19 cellular contexts compared by ENCODE assay signal in the genomic region with DNA sequence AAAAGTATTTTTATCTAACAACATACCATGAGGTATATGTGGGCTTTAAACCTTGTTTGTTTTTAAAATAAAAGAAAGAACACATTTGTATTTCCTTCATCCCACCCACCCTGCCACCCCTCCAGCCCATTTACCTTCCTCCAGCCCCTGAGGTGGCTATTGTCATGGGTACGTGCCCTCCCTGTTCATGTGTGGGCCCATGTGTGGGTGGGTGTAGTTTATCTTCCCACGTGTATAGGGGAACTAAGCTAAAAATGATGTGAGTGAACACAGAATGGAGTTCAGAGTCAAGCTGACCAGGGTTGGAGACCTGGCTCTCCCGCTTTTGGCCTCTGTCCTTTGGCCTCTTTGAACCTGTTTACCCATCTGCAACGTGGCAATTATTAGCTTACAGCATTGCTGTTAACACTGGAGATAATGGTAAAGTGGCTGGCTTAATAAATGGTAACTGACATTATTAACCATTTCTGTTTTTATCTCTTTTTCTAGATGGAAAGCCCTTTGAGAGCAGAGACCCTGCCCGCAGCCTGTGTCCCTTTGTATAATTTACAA.
DNase-seq lines count a peak whose midpoint lies in the region; ATAC-seq, FAIRE-seq and TF ChIP-seq lines count a peak whose summit lies in the region.
"Had no signal": no experiment of that assay in that cellular context is flagged by ENCODE, and none has a peak within 500 bp of the region (broad histone marks: within the 10 kb centered on the region; RNA-seq: fewer than 3 reads in every experiment).

No MANE protein-coding gene starts in this region.

- no peak overlapping the region for H2AFZ ChIP-seq in HepG2 (ENCODE audit: low read length)
- H2AFZ ChIP-seq: GM23338 had no signal

- no peak for TF ChIP-seq RAD21 in HepG2 (CRISPR knock-in tag; IDR thresholded peaks at IDR 0.05)

- H4K20me1 ChIP-seq in HepG2 (ENCODE audit: insufficient read depth, low read length): no peaks in the 10 kb centered on the region

- TF ChIP-seq POLR2A in HepG2 (IDR thresholded peaks at IDR 0.05; ENCODE audit: insufficient read depth in 1 of 2, low read depth in 2 of 2, low read length in 2 of 2): no peak

- H3K36me3 ChIP-seq in HEK293 (ENCODE audit: control insufficient read depth in 2 of 2, insufficient read depth in 1 of 2, low read length in 2 of 2): no peaks in the 10 kb centered on the region
- H3K36me3 ChIP-seq in HepG2 (replicated peaks in 1 of 2; ENCODE audit: control insufficient read depth in 1 of 2, insufficient read depth in 2 of 2, low read length in 2 of 2): no peaks in the 10 kb centered on the region
- no peaks in the 10 kb centered on the region for H3K36me3 ChIP-seq in psoas muscle (ENCODE audit: insufficient read depth in 1 of 2, low read depth in 1 of 2)
- H3K36me3 ChIP-seq: BE2C had no signal

- no TSS peak for BruUV-seq in HepG2 (replicated peaks; lab: Mats Ljungman, UMichigan)

- H3K9me3 Mint-ChIP-seq in WTC11: no peaks in the 10 kb centered on the region
- H3K9me3 Mint-ChIP-seq: CD4-positive, CD25-positive, alpha-beta regulatory T cell; CD8-positive, alpha-beta memory T cell; GM23338 had no signal

- no peak for TF ChIP-seq EP300 in HepG2 (IDR thresholded peaks at IDR 0.05; ENCODE audit: low read depth in 2 of 2, low read length in 2 of 2)
- TF ChIP-seq EP300 in HepG2 (CRISPR knock-in tag; IDR thresholded peaks at IDR 0.05; ENCODE audit: borderline replicate concordance): no peak

- H3K9ac ChIP-seq in HepG2 (ENCODE audit: insufficient read depth, low read depth, low read length): no peak overlapping the region

- H3K27ac ChIP-seq in HEK293 (ENCODE audit: extremely low read depth, low read depth, low read length) (no peak overlapping the region), HepG2 (ENCODE audit: extremely low read length, insufficient read depth, low read length) (peak overlapping the region; percentile 23), psoas muscle (no peak overlapping the region)

- peak overlapping the region; percentile 42 for H3K4me2 ChIP-seq in HepG2 (ENCODE audit: low read depth, low read length)
- H3K4me2 ChIP-seq: GM23338 had no signal

- peaks cover 20% of the 10 kb centered on the region for H3K4me1 Mint-ChIP-seq in WTC11

- CTCF ChIA-PET in HEK293 (lab: Yijun Ruan, JAX): interaction anchor here (0.6 to 7.2 kb wide), 56 partner anchors 9 to 962 kb away, joined by 3 to 273 read pairs (median 8); a partner anchor contains a TSS
- CTCF ChIA-PET in WTC11 (lab: Charles Lee): interaction anchor here (0.7 to 5.7 kb wide), 17 partner anchors 14 to 417 kb away, joined by 3 to 76 read pairs (median 4); a partner anchor contains a TSS
- CTCF ChIA-PET in HepG2 (lab: Yijun Ruan, JAX; ENCODE audit: low intra/inter-chr PET ratio, low total read pairs): interaction anchor here (1.0 to 1.9 kb wide), 2 partner anchors 339 to 410 kb away, joined by 4 to 20 read pairs; no protein-coding TSS in a partner anchor

- in situ Hi-C loops in HepG2 (cut with HindIII; ENCODE audit: extremely low pct_ligation_motif_present, low pct_unique_long_range_greater_than_20kb): loop anchor here (5.0 to 10.0 kb wide), 3 partner anchors 130 to 412 kb away; a partner anchor contains a TSS

- H3K79me2 ChIP-seq in HepG2 (ENCODE audit: insufficient read depth, low read length): no peaks in the 10 kb centered on the region

- POLR2A ChIA-PET in HEK293 (lab: Yijun Ruan, JAX) (no interaction called here), WTC11 (lab: Charles Lee) (no interaction called here), HepG2 (lab: Yijun Ruan, JAX) (no interaction called here)

- H3K4me3 ChIP-seq in HEK293 (ENCODE audit: low read depth, low read length): no peak overlapping the region
- 0 out of 6 replicates have a peak overlapping the region, but pooled peaks of 1 of the 3 experiments have one; percentile 11 for H3K4me3 ChIP-seq in HepG2 (replicated peaks in 1 of 3; ENCODE audit: insufficient read depth in 1 of 3, low read depth in 2 of 3, low read length in 3 of 3)
- H3K4me3 ChIP-seq in psoas muscle: no peak overlapping the region
- H3K4me3 ChIP-seq: GM23338 had no signal

- FAIRE-seq in HepG2 (lab: Jason Lieb, UNC): no peak
- FAIRE-seq: A204.1, GM12892, GM18507 had no signal

- H3K27me3 Mint-ChIP-seq in WTC11 (ENCODE audit: low read depth): no peaks in the 10 kb centered on the region; the same call in 1 of the 2 replicates
- H3K27me3 Mint-ChIP-seq: CD4-positive, CD25-positive, alpha-beta regulatory T cell; CD8-positive, alpha-beta memory T cell had no signal

- DNase-seq in WTC11 (ENCODE audit: low spot score) (no peak), HepG2 (ENCODE audit: low spot score) (no peak), HT-29 (ENCODE audit: low spot score) (no peak), DMS53 (lab: John Stamatoyannopoulos, UW) (no peak), psoas muscle (no peak)
- DNase-seq: ACHN; BE2C; C1 segment of cervical spinal cord; CD4-positive, CD25-positive, alpha-beta regulatory T cell; CD8-positive, alpha-beta memory T cell; COR-L47; DMS 273 treated with DMSO at 0.1 percent for 48 hours; GDM1; KBM-7 had no signal

- no peaks in the 10 kb centered on the region for H3K9me3 ChIP-seq in HEK293 (ENCODE audit: control insufficient read depth, insufficient read depth, low read depth, low read length)
- H3K9me3 ChIP-seq in HepG2 (ENCODE audit: low read length): no peaks in the 10 kb centered on the region
- no peaks in the 10 kb centered on the region for H3K9me3 ChIP-seq in psoas muscle
- H3K9me3 ChIP-seq: BE2C had no signal

- H3K27me3 ChIP-seq in HepG2 (ENCODE audit: control insufficient read depth in 1 of 2, insufficient read depth in 2 of 2, low read length in 2 of 2): no peaks in the 10 kb centered on the region
- no peaks in the 10 kb centered on the region for H3K27me3 ChIP-seq in psoas muscle (ENCODE audit: insufficient read depth in 3 of 3, low read length in 2 of 3)
- H3K27me3 ChIP-seq: BE2C had no signal

- H3K27ac Mint-ChIP-seq in WTC11: 0 out of 2 replicates have a peak overlapping the region, but pooled peaks have one; percentile 14
- H3K27ac Mint-ChIP-seq: CD4-positive, CD25-positive, alpha-beta regulatory T cell; CD8-positive, alpha-beta memory T cell; GM23338 had no signal

- no peak for TF ChIP-seq CTCF in HEK293 (tag by site-specific recombination; IDR thresholded peaks at IDR 0.05)
- TF ChIP-seq CTCF in WTC11 (IDR thresholded peaks at IDR 0.05): no peak
- no peak for TF ChIP-seq CTCF in HepG2 (CRISPR knock-in tag; IDR thresholded peaks at IDR 0.05)
- TF ChIP-seq CTCF in psoas muscle (IDR thresholded peaks at IDR 0.05): no peak

- H3K36me3 Mint-ChIP-seq in WTC11: no peaks in the 10 kb centered on the region
- H3K36me3 Mint-ChIP-seq: CD4-positive, CD25-positive, alpha-beta regulatory T cell; CD8-positive, alpha-beta memory T cell had no signal

- 0 out of 2 replicates have a peak, but pooled peaks cover 3% of the 10 kb centered on the region for H3K4me1 ChIP-seq in HEK293 (ENCODE audit: control insufficient read depth, insufficient read depth, low read length)
- peaks cover 47% of the 10 kb centered on the region for H3K4me1 ChIP-seq in HepG2 (ENCODE audit: insufficient read depth, low read length)
- peaks cover 6% of the 10 kb centered on the region for H3K4me1 ChIP-seq in psoas muscle

- intact Hi-C loops in HepG2 (cut with micrococcal nuclease; ENCODE audit: unreplicated experiment): loop anchor here (1.0 kb wide), 3 partner anchors 129 to 410 kb away; no protein-coding TSS in a partner anchor
- intact Hi-C loops in psoas muscle (cut with DNase I): loop anchor here (1.0 to 10.0 kb wide), 6 partner anchors 102 to 410 kb away; a partner anchor contains a TSS

- 3% methylated on average over 5 of the region's 5 CpGs for WGBS in HepG2 (ENCODE audit: low lambda C conversion rate)
- WGBS in psoas muscle, 3 donors: 81 to 87% (median 83%) methylated on average over 5 of the region's 5 CpGs

- no peak for ATAC-seq in WTC11
- peak; percentile 10; the same call in 1 of the 3 replicates for ATAC-seq in HepG2
- ATAC-seq in psoas muscle: no peak

- H3K4me3 Mint-ChIP-seq in WTC11: no peak overlapping the region
- H3K4me3 Mint-ChIP-seq: CD4-positive, CD25-positive, alpha-beta regulatory T cell; CD8-positive, alpha-beta memory T cell; GM23338 had no signal

TF ChIP-seq in HEK293, 187 proteins besides CTCF, POLR2A, EP300 and RAD21:
- TF ChIP-seq ZFHX2 (tag by site-specific recombination; conservative IDR thresholded peaks at IDR 0.05) (peak; percentile 90), EGR2 (tag by site-specific recombination; IDR thresholded peaks at IDR 0.05; ENCODE audit: low read depth) (peak; percentile 86), ZNF585B (tag by site-specific recombination; IDR thresholded peaks at IDR 0.05) (no peak)

TF ChIP-seq in WTC11, 78 proteins besides CTCF, POLR2A, EP300 and RAD21 (continues in another document):
- no peak for TF ChIP-seq JAZF1 (CRISPR knock-in tag; IDR thresholded peaks at IDR 0.05)
- TF ChIP-seq, protein P1, sequence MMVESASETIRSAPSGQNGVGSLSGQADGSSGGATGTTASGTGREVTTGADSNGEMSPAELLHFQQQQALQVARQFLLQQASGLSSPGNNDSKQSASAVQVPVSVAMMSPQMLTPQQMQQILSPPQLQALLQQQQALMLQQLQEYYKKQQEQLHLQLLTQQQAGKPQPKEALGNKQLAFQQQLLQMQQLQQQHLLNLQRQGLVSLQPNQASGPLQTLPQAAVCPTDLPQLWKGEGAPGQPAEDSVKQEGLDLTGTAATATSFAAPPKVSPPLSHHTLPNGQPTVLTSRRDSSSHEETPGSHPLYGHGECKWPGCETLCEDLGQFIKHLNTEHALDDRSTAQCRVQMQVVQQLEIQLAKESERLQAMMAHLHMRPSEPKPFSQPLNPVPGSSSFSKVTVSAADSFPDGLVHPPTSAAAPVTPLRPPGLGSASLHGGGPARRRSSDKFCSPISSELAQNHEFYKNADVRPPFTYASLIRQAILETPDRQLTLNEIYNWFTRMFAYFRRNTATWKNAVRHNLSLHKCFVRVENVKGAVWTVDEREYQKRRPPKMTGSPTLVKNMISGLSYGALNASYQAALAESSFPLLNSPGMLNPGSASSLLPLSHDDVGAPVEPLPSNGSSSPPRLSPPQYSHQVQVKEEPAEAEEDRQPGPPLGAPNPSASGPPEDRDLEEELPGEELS (CRISPR knock-in tag; IDR thresholded peaks at IDR 0.05): no peak

TF ChIP-seq in HepG2, 621 proteins besides CTCF, POLR2A, EP300 and RAD21 (continues in another document):
- TF ChIP-seq BRCA1 (CRISPR knock-in tag; IDR thresholded peaks at IDR 0.05): no peak
- TF ChIP-seq NCOA5 (CRISPR knock-in tag; IDR thresholded peaks at IDR 0.05): no peak
- no peak for TF ChIP-seq ZBTB21 (CRISPR knock-in tag; IDR thresholded peaks at IDR 0.05)
- no peak for TF ChIP-seq HES4 (CRISPR knock-in tag; IDR thresholded peaks at IDR 0.05; ENCODE audit: borderline replicate concordance)
- no peak for TF ChIP-seq ZNF724P (CRISPR knock-in tag; IDR thresholded peaks at IDR 0.05; ENCODE audit: borderline replicate concordance)
- no peak for TF ChIP-seq SRSF1 (optimal IDR thresholded peaks at IDR 0.05; ENCODE audit: low read depth, low read length)
- TF ChIP-seq ZNF292 (CRISPR knock-in tag; IDR thresholded peaks at IDR 0.05; ENCODE audit: borderline replicate concordance, low read depth): no peak
- no peak for TF ChIP-seq ELF4 (CRISPR knock-in tag; IDR thresholded peaks at IDR 0.05; ENCODE audit: borderline replicate concordance)
- TF ChIP-seq SOX6 (IDR thresholded peaks at IDR 0.05): no peak
- TF ChIP-seq SOX6 (CRISPR knock-in tag; IDR thresholded peaks at IDR 0.05): 0 out of 2 replicates have a peak, but pooled peaks have one; percentile 19
